9 cellular contexts compared by ENCODE assay signal in the genomic region with DNA sequence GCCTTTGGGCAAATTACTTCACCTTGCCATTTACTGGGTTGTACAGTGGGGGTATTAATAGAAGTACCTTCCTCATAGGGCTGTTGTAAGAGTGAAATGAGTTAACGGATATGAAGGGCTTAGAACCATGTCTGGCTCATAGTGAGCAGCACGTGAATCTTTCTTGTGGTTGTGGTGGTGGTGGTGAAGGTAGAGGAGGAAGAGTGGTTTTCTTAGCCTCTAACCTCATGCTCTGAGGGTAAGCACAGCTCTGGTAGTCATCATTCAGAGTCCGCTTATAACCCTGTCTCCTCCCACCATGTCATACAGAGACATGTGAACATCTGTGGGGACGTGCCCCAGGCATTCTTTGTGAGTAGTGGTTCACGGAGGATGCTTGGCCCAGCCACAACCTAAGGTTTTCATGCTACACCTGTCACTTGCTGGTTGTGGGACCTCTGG.
DNase-seq lines count a peak whose midpoint lies in the region; ATAC-seq and FAIRE-seq lines count a peak whose summit lies in the region.
"Had no signal": no experiment of that assay in that cellular context is flagged by ENCODE, and none has a peak within 500 bp of the region (broad histone marks: within the 10 kb centered on the region; RNA-seq: fewer than 3 reads in every experiment).

No MANE protein-coding gene starts in this region.

- peaks cover 11% of the 10 kb centered on the region for H3K4me1 Mint-ChIP-seq in stimulated activated naive CD8-positive, alpha-beta T cell treated with anti-CD3 and anti-CD28 coated beads, Interleukin-15, Interleukin-2, amounts not matched to agents 100 ng/mL and 50 ng/mL, for 24 hours (ENCODE audit: low read depth)

- peak; percentile 85 for ATAC-seq in HG03558 (IDR thresholded peaks at IDR 0.05; ENCODE audit: extremely low read depth, unreplicated experiment)

- no peak overlapping the region for H3K4me3 Mint-ChIP-seq in stimulated activated naive CD8-positive, alpha-beta T cell treated with anti-CD3 and anti-CD28 coated beads, Interleukin-15, Interleukin-2, amounts not matched to agents 100 ng/mL and 50 ng/mL, for 24 hours

- no peaks in the 10 kb centered on the region for H3K9me3 Mint-ChIP-seq in stimulated activated naive CD8-positive, alpha-beta T cell treated with anti-CD3 and anti-CD28 coated beads, Interleukin-15, Interleukin-2, amounts not matched to agents 100 ng/mL and 50 ng/mL, for 24 hours

- H3K36me3 Mint-ChIP-seq in stimulated activated naive CD8-positive, alpha-beta T cell treated with anti-CD3 and anti-CD28 coated beads, Interleukin-15, Interleukin-2, amounts not matched to agents 100 ng/mL and 50 ng/mL, for 24 hours (ENCODE audit: low read depth) = no peaks in the 10 kb centered on the region

- H3K27ac Mint-ChIP-seq in stimulated activated naive CD8-positive, alpha-beta T cell treated with anti-CD3 and anti-CD28 coated beads, Interleukin-15, Interleukin-2, amounts not matched to agents 100 ng/mL and 50 ng/mL, for 24 hours = peak overlapping the region; percentile 50

- no peak for FAIRE-seq in GM19239 (lab: Jason Lieb, UNC)
- FAIRE-seq: TTC549 had no signal

- peaks cover 80% of the 10 kb centered on the region for H3K27me3 Mint-ChIP-seq in stimulated activated naive CD8-positive, alpha-beta T cell treated with anti-CD3 and anti-CD28 coated beads, Interleukin-15, Interleukin-2, amounts not matched to agents 100 ng/mL and 50 ng/mL, for 24 hours

- DNase-seq in stimulated activated CD4-positive, alpha-beta T cell treated with anti-CD3 and anti-CD28 coated beads, Interleukin-12 subunit alpha, Interleukin-12 subunit beta, amount 100 ng/mL, for 24 hours (ENCODE audit: low read depth in 2 of 2) = peak; percentile 3 to 22
- DNase-seq in stimulated activated CD4-positive, alpha-beta T cell treated with anti-CD3 and anti-CD28 coated beads, Interleukin-12 subunit alpha, Interleukin-12 subunit beta, amount 100 ng/mL, for 4 hours = no peak
- DNase-seq in activated T-helper 9 cell treated with anti-CD3 and anti-CD28 coated beads, Interleukin-2, amount 50 U/mL, for 16 hours (ENCODE audit: low read depth) = peak; percentile 1
- DNase-seq in NCI-H187 (lab: John Stamatoyannopoulos, UW) (no peak), HPDE6-E6E7 (ENCODE audit: extremely low spot score) (no peak), GM19239 (ENCODE audit: insufficient read length, low spot score) (no peak)

Comparison
In these comparisons a context has a peak if more than half of its experiments do, and no peak if none do; other contexts are left out.
1. DNase-seq: peak in stimulated activated CD4-positive, alpha-beta T cell treated with anti-CD3 and anti-CD28 coated beads, Interleukin-12 subunit alpha, Interleukin-12 subunit beta, amount 100 ng/mL, for 24 hours (2 of 2) and activated T-helper 9 cell treated with anti-CD3 and anti-CD28 coated beads, Interleukin-2, amount 50 U/mL, for 16 hours (single experiment); none in stimulated activated CD4-positive, alpha-beta T cell treated with anti-CD3 and anti-CD28 coated beads, Interleukin-12 subunit alpha, Interleukin-12 subunit beta, amount 100 ng/mL, for 4 hours (single experiment), NCI-H187 (0 of 2), HPDE6-E6E7 (single experiment) and GM19239 (single experiment).